In genomic region chr7:4791738-4792536, GRCh38 we compare ENCODE assay signal across 8 cellular contexts. TPM values are rescaled to one million over a fixed set of nuclear protein-coding genes. Genes with fewer than 3 reads are reported as not detected.
DNase-seq lines count a peak whose midpoint lies in the region; ATAC-seq and TF ChIP-seq lines count a peak whose summit lies in the region.

No MANE protein-coding gene starts in this region.

- TF ChIP-seq CTCF in activated B cell treated with CpG ODN at 0.5 μM for 24 hours (IDR thresholded peaks at IDR 0.05) (no peak), cardiac fibroblast (IDR thresholded peaks at IDR 0.05; ENCODE audit: low read depth, low read length) (peak; percentile 35)

- H3K4me3 Mint-ChIP-seq in activated B cell treated with CpG ODN at 0.5 μM for 24 hours = no peak overlapping the region

- H3K36me3 Mint-ChIP-seq in activated B cell treated with CpG ODN at 0.5 μM for 24 hours (ENCODE audit: low read depth) = peaks cover 39% of the 10 kb centered on the region

- H3K27ac Mint-ChIP-seq in activated B cell treated with CpG ODN at 0.5 μM for 24 hours = no peak overlapping the region

- H3K9me3 Mint-ChIP-seq in activated B cell treated with CpG ODN at 0.5 μM for 24 hours = no peaks in the 10 kb centered on the region

- POLR2A ChIA-PET in activated B cell treated with CpG ODN at 0.5 μM for 24 hours (lab: Charles Lee) = interaction anchor here (0.6 to 3.6 kb wide), 6 partner anchors 16 to 1031 kb away, joined by 3 to 47 read pairs (median 6); partner anchors contain the start of genes AP5Z1 and RBAK

- CTCF ChIA-PET in activated B cell treated with CpG ODN at 0.5 μM for 24 hours (lab: Charles Lee) = interaction anchor here (0.5 to 2.2 kb wide), 5 partner anchors 16 to 293 kb away, joined by 3 to 10 read pairs (median 4); partner anchors contain the start of gene AP5Z1

- no peak overlapping the region for H3K4me3 ChIP-seq in cardiac fibroblast (replicated peaks in 1 of 2; ENCODE audit: low read depth in 2 of 2, low read length in 2 of 2)

- no peaks in the 10 kb centered on the region for H3K27me3 Mint-ChIP-seq in activated B cell treated with CpG ODN at 0.5 μM for 24 hours

- intact Hi-C loops in activated B cell treated with CpG ODN at 0.5 μM for 24 hours (cut with micrococcal nuclease) = loop anchor here (1.0 to 2.0 kb wide), 3 partner anchors 17 to 293 kb away; partner anchors contain the start of gene AP5Z1

- DNase-seq in NCI-H82 (lab: John Stamatoyannopoulos, UW) = peak; percentile 64
- DNase-seq in NCI-H82 treated with DMSO at 0.1 percent for 48 hours (lab: John Stamatoyannopoulos, UW; ENCODE audit: unreplicated experiment) = no peak
- DNase-seq in activated B cell treated with CpG ODN at 0.5 μM for 24 hours = peak; percentile 80
- DNase-seq in cardiac fibroblast (ENCODE audit: low read depth in 2 of 2) = peak; percentile 52 to 64
- DNase-seq in islet precursor cell = peak; percentile 76
- DNase-seq in stimulated activated CD4-positive, alpha-beta T cell treated with anti-CD3 and anti-CD28 coated beads, Interleukin-15, amount 100 ng/mL, for 24 hours = peak; percentile 85
- no peak for DNase-seq in dedifferentiated amniotic fluid mesenchymal stem cell (ENCODE audit: extremely low spot score)

- peaks cover 4% of the 10 kb centered on the region for H3K4me1 Mint-ChIP-seq in activated B cell treated with CpG ODN at 0.5 μM for 24 hours

- peak; percentile 91 for ATAC-seq in activated B cell treated with CpG ODN at 0.5 μM for 24 hours (ENCODE audit: low read depth)
- ATAC-seq in GM19023 (IDR thresholded peaks at IDR 0.05; ENCODE audit: unreplicated experiment) = no peak

RNA-seq across cellular contexts. Expression of gene AP5Z1, which starts 16.5 kb away (rescaled TPM):
- total RNA-seq in activated B cell treated with CpG ODN at 0.5 μM for 24 hours = 98.3 and 111 TPM in 2 replicates

Comparison
In these comparisons a context has a peak if more than half of its experiments do, and no peak if none do; other contexts are left out.
1. DNase-seq: peak in NCI-H82 (single experiment), activated B cell treated with CpG ODN at 0.5 μM for 24 hours (single experiment), cardiac fibroblast (2 of 2), islet precursor cell (single experiment) and stimulated activated CD4-positive, alpha-beta T cell treated with anti-CD3 and anti-CD28 coated beads, Interleukin-15, amount 100 ng/mL, for 24 hours (single experiment); none in NCI-H82 treated with DMSO at 0.1 percent for 48 hours (single experiment) and dedifferentiated amniotic fluid mesenchymal stem cell (single experiment).